Comparison of ENCODE assay signal across 1 cellular context in genomic region chr5:9338796-9339195, GRCh38.
TF ChIP-seq lines count a peak whose summit lies in the region.

No MANE protein-coding gene starts in this region.

TF ChIP-seq in IMR-90, 13 proteins besides CTCF, POLR2A, EP300 and RAD21 (continued from another document):
- TF ChIP-seq CHD1 (IDR thresholded peaks at IDR 0.05; ENCODE audit: low read depth, low read length) (no peak), CEBPB (IDR thresholded peaks at IDR 0.05; ENCODE audit: low read depth, low read length) (no peak), RFX5 (IDR thresholded peaks at IDR 0.05; ENCODE audit: low read depth, low read length) (no peak), MAFK (IDR thresholded peaks at IDR 0.05; ENCODE audit: low read depth, low read length) (no peak)
